27 cellular contexts compared by ENCODE assay signal in the genomic region with DNA sequence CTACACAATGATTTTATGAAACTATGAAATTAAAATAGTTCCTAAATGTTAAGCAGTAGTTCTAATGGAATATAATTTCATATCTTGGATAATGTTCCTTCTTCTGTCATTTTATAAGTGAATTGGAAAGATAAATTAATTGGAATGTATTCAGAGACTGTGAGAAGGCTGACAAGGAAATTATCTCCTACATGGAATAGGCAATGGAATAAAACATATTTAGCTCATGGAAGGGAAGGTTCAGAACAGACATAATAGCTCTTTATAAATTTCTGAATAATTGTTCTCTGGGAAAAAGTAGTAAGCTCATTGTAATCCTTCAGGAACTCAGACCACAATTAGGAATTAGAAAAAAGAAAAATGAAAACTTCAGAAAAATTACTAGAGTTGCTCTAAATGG.
"Had no signal": no experiment of that assay in that cellular context is flagged by ENCODE, and none has a peak within 500 bp of the region (broad histone marks: within the 10 kb centered on the region; RNA-seq: fewer than 3 reads in every experiment).

No MANE protein-coding gene starts in this region.

- H3K27ac Mint-ChIP-seq: dendritic cell treated with granulocyte-macrophage colony-stimulating factor and Interleukin-4, amounts not matched to agents 40 ng/mL and 50 ng/mL, for 4 days; effector memory CD8-positive, alpha-beta T cell; endodermal cell had no signal

- FAIRE-seq: colon, endometrium, endothelial cell of umbilical vein, frontal cortex had no signal

- H3K9me3 Mint-ChIP-seq: endodermal cell had no signal

- H3K9me3 ChIP-seq: colonic mucosa, esophagus squamous epithelium, gastrocnemius medialis had no signal

- H3K36me3 ChIP-seq: colonic mucosa, esophagus muscularis mucosa, esophagus squamous epithelium, gastrocnemius medialis, gastroesophageal sphincter had no signal

- H3K27me3 Mint-ChIP-seq: dendritic cell treated with granulocyte-macrophage colony-stimulating factor and Interleukin-4, amounts not matched to agents 40 ng/mL and 50 ng/mL, for 4 days; effector memory CD8-positive, alpha-beta T cell had no signal

- H3K4me3 ChIP-seq: colonic mucosa, coronary artery, dorsolateral prefrontal cortex, esophagus muscularis mucosa, esophagus squamous epithelium, gastrocnemius medialis, gastroesophageal sphincter had no signal

- H3K27me3 ChIP-seq: colonic mucosa, dorsolateral prefrontal cortex, esophagus muscularis mucosa, esophagus squamous epithelium, foreskin keratinocyte, gastrocnemius medialis, gastroesophageal sphincter had no signal

- ATAC-seq: effector memory CD8-positive, alpha-beta T cell; esophagus mucosa; foreskin keratinocyte; gastrocnemius medialis; gastroesophageal sphincter had no signal

- H3K4me3 Mint-ChIP-seq: dendritic cell treated with granulocyte-macrophage colony-stimulating factor and Interleukin-4, amounts not matched to agents 40 ng/mL and 50 ng/mL, for 4 days; effector memory CD8-positive, alpha-beta T cell; endodermal cell had no signal

- H3K4me1 ChIP-seq: colonic mucosa, esophagus muscularis mucosa, esophagus squamous epithelium, foreskin keratinocyte, gastrocnemius medialis, gastroesophageal sphincter had no signal

- H3K27ac ChIP-seq: colonic mucosa, coronary artery, dorsolateral prefrontal cortex, epithelial cell of prostate, esophagus muscularis mucosa, esophagus squamous epithelium, foreskin keratinocyte, gastrocnemius medialis, gastroesophageal sphincter had no signal

- DNase-seq: colonic mucosa; cortex of kidney; dermis blood vessel endothelial cell; dorsolateral prefrontal cortex; effector CD4-positive, alpha-beta T cell; effector CD8-positive, alpha-beta T cell; effector memory CD4-positive, alpha-beta T cell; effector memory CD8-positive, alpha-beta T cell; endodermal cell; erythroblast; esophagus squamous epithelium; foreskin fibroblast; foreskin keratinocyte; foreskin melanocyte; gastrocnemius medialis; glutamatergic neuron; head of caudate nucleus had no signal
